In genomic region chr4:41098093-41098492, GRCh38 we compare ENCODE assay signal across 1 cellular context.
TF ChIP-seq lines count a peak whose summit lies in the region.

No MANE protein-coding gene starts in this region.

TF ChIP-seq in H1, 55 proteins besides CTCF, POLR2A, EP300 and RAD21:
- TF ChIP-seq, protein P1, sequence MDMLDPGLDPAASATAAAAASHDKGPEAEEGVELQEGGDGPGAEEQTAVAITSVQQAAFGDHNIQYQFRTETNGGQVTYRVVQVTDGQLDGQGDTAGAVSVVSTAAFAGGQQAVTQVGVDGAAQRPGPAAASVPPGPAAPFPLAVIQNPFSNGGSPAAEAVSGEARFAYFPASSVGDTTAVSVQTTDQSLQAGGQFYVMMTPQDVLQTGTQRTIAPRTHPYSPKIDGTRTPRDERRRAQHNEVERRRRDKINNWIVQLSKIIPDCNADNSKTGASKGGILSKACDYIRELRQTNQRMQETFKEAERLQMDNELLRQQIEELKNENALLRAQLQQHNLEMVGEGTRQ (IDR thresholded peaks at IDR 0.05; ENCODE audit: low read length): peak; percentile 22; the same call in 1 of the 2 replicates
- no peak for TF ChIP-seq KDM5A (IDR thresholded peaks at IDR 0.05; ENCODE audit: low read length)
- TF ChIP-seq JUN (IDR thresholded peaks at IDR 0.05; ENCODE audit: low read depth, low read length): no peak
